ENCODE assay signal across 12 cellular contexts in the genomic region with DNA sequence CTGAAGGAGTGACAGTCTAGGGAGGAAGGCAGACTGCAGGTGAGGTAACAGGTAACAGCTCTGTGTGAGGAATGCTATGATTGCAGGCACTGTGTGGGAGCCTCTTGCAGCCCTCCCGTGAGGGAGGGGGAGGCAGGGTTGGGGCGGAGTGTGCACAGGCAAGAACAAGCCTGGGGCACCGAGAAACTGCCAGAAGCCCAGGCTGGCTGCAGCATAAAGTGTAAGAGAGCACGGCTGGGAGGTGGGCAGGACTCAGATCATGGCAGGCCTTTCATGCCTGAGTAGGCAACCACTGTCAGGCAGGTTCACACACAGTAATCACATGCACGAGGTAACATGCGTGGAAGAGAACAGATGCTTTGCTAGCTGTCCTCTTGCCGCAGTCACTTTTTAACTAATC. TPM values are rescaled to one million over a fixed set of nuclear protein-coding genes. Genes with fewer than 3 reads are reported as not detected.
A peak's percentile ranks its signal among the peaks of the same experiment; 100 is the strongest.
DNase-seq lines count a peak whose midpoint lies in the region; ATAC-seq and TF ChIP-seq lines count a peak whose summit lies in the region.
"Had no signal": no experiment of that assay in that cellular context is flagged by ENCODE, and none has a peak within 500 bp of the region (broad histone marks: within the 10 kb centered on the region; RNA-seq: fewer than 3 reads in every experiment).

No MANE protein-coding gene starts in this region.

- ATAC-seq in GM18867 (IDR thresholded peaks at IDR 0.05; ENCODE audit: unreplicated experiment) = peak; percentile 58
- peak; percentile 49 for ATAC-seq in HG02870 (IDR thresholded peaks at IDR 0.05; ENCODE audit: unreplicated experiment)
- peak; percentile 91 for ATAC-seq in memory B cell (ENCODE audit: low read depth)
- ATAC-seq in HG02852 (IDR thresholded peaks at IDR 0.05; ENCODE audit: unreplicated experiment) = no peak
- ATAC-seq in heart right ventricle = no peak

- POLR2A ChIA-PET in RWPE1 (lab: Yijun Ruan, JAX; ENCODE audit: low non-redundant PET) = no interaction called here

- intact Hi-C loops in heart right ventricle (cut with DNase I) = no loop called here

- no peaks in the 10 kb centered on the region for H3K9me3 Mint-ChIP-seq in memory B cell
- H3K9me3 Mint-ChIP-seq in activated naive CD4-positive, alpha-beta T cell treated with anti-CD3 and anti-CD28 coated beads, Interleukin-2, amount 10 ng/mL, durations not matched to agents 7 days and 5 days = no peaks in the 10 kb centered on the region
- H3K9me3 Mint-ChIP-seq: activated T-cell treated with anti-CD3 and anti-CD28 coated beads, Interleukin-2, amount 50 U/mL, for 24 hours had no signal

- H3K36me3 ChIP-seq in heart right ventricle = no peaks in the 10 kb centered on the region

- H3K36me3 Mint-ChIP-seq in memory B cell = peaks cover 2% of the 10 kb centered on the region
- H3K36me3 Mint-ChIP-seq in activated naive CD4-positive, alpha-beta T cell treated with anti-CD3 and anti-CD28 coated beads, Interleukin-2, amount 10 ng/mL, durations not matched to agents 7 days and 5 days = no peaks in the 10 kb centered on the region

- no peak overlapping the region for H3K4me3 ChIP-seq in heart right ventricle

- DNase-seq in RWPE1 (ENCODE audit: low spot score) (peak; percentile 59), memory B cell (ENCODE audit: low spot score in 2 of 2) (peak; percentile 38 to 46), heart right ventricle (no peak), COR-L47 (lab: John Stamatoyannopoulos, UW) (no peak)
- DNase-seq in activated naive CD4-positive, alpha-beta T cell treated with anti-CD3 and anti-CD28 coated beads, Interleukin-2, amount 10 ng/mL, durations not matched to agents 7 days and 5 days = no peak
- DNase-seq: activated T-cell treated with anti-CD3 and anti-CD28 coated beads, Interleukin-2, amount 50 U/mL, for 24 hours; DMS153; SW 1271 had no signal

- H3K27ac ChIP-seq in RWPE1 (peak overlapping the region; percentile 32; the same call in 1 of the 2 replicates), heart right ventricle (no peak overlapping the region)

- peak overlapping the region; percentile 62 for H3K4me3 Mint-ChIP-seq in memory B cell
- H3K4me3 Mint-ChIP-seq in activated naive CD4-positive, alpha-beta T cell treated with anti-CD3 and anti-CD28 coated beads, Interleukin-2, amount 10 ng/mL, durations not matched to agents 7 days and 5 days = no peak overlapping the region
- H3K4me3 Mint-ChIP-seq: activated T-cell treated with anti-CD3 and anti-CD28 coated beads, Interleukin-2, amount 50 U/mL, for 24 hours had no signal

- peak overlapping the region; percentile 86 for H3K27ac Mint-ChIP-seq in memory B cell
- H3K27ac Mint-ChIP-seq in activated naive CD4-positive, alpha-beta T cell treated with anti-CD3 and anti-CD28 coated beads, Interleukin-2, amount 10 ng/mL, durations not matched to agents 7 days and 5 days = no peak overlapping the region
- H3K27ac Mint-ChIP-seq: activated T-cell treated with anti-CD3 and anti-CD28 coated beads, Interleukin-2, amount 50 U/mL, for 24 hours had no signal

- H3K4me1 Mint-ChIP-seq in memory B cell = peaks cover 45% of the 10 kb centered on the region
- peaks cover 25% of the 10 kb centered on the region for H3K4me1 Mint-ChIP-seq in activated naive CD4-positive, alpha-beta T cell treated with anti-CD3 and anti-CD28 coated beads, Interleukin-2, amount 10 ng/mL, durations not matched to agents 7 days and 5 days

- WGBS in heart right ventricle, 2 donors = 69 to 75% methylated on average over 7 of the region's 7 CpGs

- H3K27me3 ChIP-seq in heart right ventricle = peaks cover 0 to 46% (median 19%) of the 10 kb centered on the region in 7 donors

- CTCF ChIA-PET in RWPE1 (lab: Yijun Ruan, JAX) = interaction anchor here (0.6 kb wide), 1 partner anchor 11 kb away, joined by 3 read pairs; no protein-coding TSS in a partner anchor
- CTCF ChIA-PET in activated naive CD4-positive, alpha-beta T cell treated with anti-CD3 and anti-CD28 coated beads, Interleukin-2, amount 10 ng/mL, durations not matched to agents 7 days and 5 days (lab: Charles Lee) = no interaction called here

- H3K4me1 ChIP-seq in heart right ventricle = peaks cover 0 to 10% (median 0%) of the 10 kb centered on the region in 9 donors

- no peaks in the 10 kb centered on the region for H3K27me3 Mint-ChIP-seq in memory B cell
- H3K27me3 Mint-ChIP-seq in activated naive CD4-positive, alpha-beta T cell treated with anti-CD3 and anti-CD28 coated beads, Interleukin-2, amount 10 ng/mL, durations not matched to agents 7 days and 5 days = peaks cover 33% of the 10 kb centered on the region

- TF ChIP-seq CTCF in RWPE1 (conservative IDR thresholded peaks at IDR 0.05; ENCODE audit: low read depth) (no peak), heart right ventricle (IDR thresholded peaks at IDR 0.05) (no peak)

- no peaks in the 10 kb centered on the region for H3K9me3 ChIP-seq in heart right ventricle

RNA-seq across cellular contexts. Expression of gene RHEX, which starts 11.3 kb away (rescaled TPM):
- 1 to 10 TPM in 1 of 10 donors, not detected in 9; 1.2 TPM for total RNA-seq in heart right ventricle
- polyA plus RNA-seq in heart right ventricle = under 1 TPM in 1 of 2 donors, not detected in 1; 0.22 TPM
- total RNA-seq: pulmonary artery endothelial cell had no signal

RNA-seq across cellular contexts. Expression of gene CTSE, which starts 17.9 kb away (rescaled TPM):
- not detected for total RNA-seq in heart right ventricle
- under 1 TPM in 1 of 2 donors, not detected in 1; 0.01 TPM for polyA plus RNA-seq in heart right ventricle

RNA-seq across cellular contexts. Expression of gene RAB7B, which starts 38.4 kb away (rescaled TPM):
- 1 to 10 TPM in 8 of 10 donors, under 1 TPM in 2; 0.49 to 4.0 (median 1.4) TPM for total RNA-seq in heart right ventricle
- polyA plus RNA-seq in heart right ventricle = 1 to 10 TPM in 1 of 2 donors, under 1 TPM in 1; 0.74 to 1.1 TPM

Comparison
In these comparisons a context has a peak if more than half of its experiments do, and no peak if none do; other contexts are left out.
1. ATAC-seq: peak in GM18867 (single experiment), HG02870 (single experiment) and memory B cell (single experiment); none in HG02852 (single experiment) and heart right ventricle (0 of 8).
2. DNase-seq: peak in RWPE1 (single experiment) and memory B cell (2 of 2); none in heart right ventricle (0 of 2), activated naive CD4-positive, alpha-beta T cell treated with anti-CD3 and anti-CD28 coated beads, Interleukin-2, amount 10 ng/mL, durations not matched to agents 7 days and 5 days (single experiment) and COR-L47 (single experiment).